18 cellular contexts compared by ENCODE assay signal in the genomic region with DNA sequence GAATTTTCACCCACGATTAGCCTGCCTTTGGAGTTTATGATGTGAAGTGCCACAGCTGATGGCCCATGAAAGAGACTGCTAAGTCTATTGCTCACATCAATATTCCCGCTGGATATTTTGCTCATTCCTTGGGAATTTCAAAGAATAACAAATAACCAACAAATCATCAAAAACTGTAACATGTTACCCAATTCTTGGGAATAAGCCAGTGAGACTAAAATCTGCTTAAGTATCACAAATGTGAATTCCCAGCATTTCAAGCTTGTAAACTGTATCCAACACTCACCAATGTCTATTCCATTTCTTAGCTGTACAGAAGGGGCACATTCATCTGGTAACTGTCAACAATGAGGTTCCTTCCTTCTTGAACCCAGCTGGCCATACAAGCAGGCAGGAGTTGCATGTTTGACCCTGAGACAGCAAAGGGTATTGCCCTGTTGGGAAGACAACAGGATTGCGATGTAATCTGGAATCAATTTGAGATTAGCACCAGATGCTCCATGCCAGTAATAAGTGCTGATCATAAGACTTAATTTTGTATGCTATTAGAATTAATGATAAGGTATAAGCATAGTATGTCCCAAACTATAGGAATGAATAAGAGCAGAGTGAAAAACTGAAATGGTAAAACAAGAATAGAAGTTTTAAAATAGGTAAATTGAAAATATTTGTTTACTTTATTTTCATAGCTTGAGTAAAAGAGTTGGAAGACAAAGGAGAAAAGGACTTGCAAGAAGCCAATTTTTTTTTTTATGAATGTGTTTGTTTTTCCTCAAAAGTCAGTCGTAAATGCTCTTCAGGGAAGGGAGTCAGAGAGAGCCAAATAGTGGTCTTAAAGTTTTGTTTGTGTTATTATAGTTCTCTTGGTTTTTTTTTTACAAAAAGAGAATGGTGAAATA. TPM values are rescaled to one million over a fixed set of nuclear protein-coding genes. Genes with fewer than 3 reads are reported as not detected.
DNase-seq lines count a peak whose midpoint lies in the region; ATAC-seq, FAIRE-seq and TF ChIP-seq lines count a peak whose summit lies in the region.
"Had no signal": no experiment of that assay in that cellular context is flagged by ENCODE, and none has a peak within 500 bp of the region (broad histone marks: within the 10 kb centered on the region; RNA-seq: fewer than 3 reads in every experiment).

No MANE protein-coding gene starts in this region.

- no peak for TF ChIP-seq POLR2A in sigmoid colon (IDR thresholded peaks at IDR 0.05)

- H3K36me3 ChIP-seq in sigmoid colon, result no peaks in the 10 kb centered on the region
- no peaks in the 10 kb centered on the region for H3K36me3 ChIP-seq in MM.1S (replicated peaks; ENCODE audit: insufficient read depth, low read length)
- H3K36me3 ChIP-seq: prostate gland, SJCRH30 had no signal

- no peaks in the 10 kb centered on the region for H3K4me1 ChIP-seq in sigmoid colon
- H3K4me1 ChIP-seq in MM.1S (ENCODE audit: low read length), result no peaks in the 10 kb centered on the region
- H3K4me1 ChIP-seq: prostate gland, SJCRH30 had no signal

- no peaks in the 10 kb centered on the region for H3F3A ChIP-seq in MM.1S (ENCODE audit: insufficient read depth, low read length)

- H3K4me2 ChIP-seq in MM.1S (ENCODE audit: low read depth, low read length), result no peak overlapping the region

- no peaks in the 10 kb centered on the region for H3K9me2 ChIP-seq in MM.1S (replicated peaks; ENCODE audit: insufficient read depth, low read length)

- H3K4me3 ChIP-seq in retinal pigment epithelial cell (ENCODE audit: low read length), result no peak overlapping the region
- no peak overlapping the region for H3K4me3 ChIP-seq in sigmoid colon
- no peak overlapping the region for H3K4me3 ChIP-seq in MM.1S (ENCODE audit: low read length)
- H3K4me3 ChIP-seq: prostate gland, SJCRH30 had no signal

- intact Hi-C loops in sigmoid colon (cut with DNase I) (no loop called here), left colon (cut with DNase I, micrococcal nuclease) (no loop called here)

- H3K79me2 ChIP-seq in MM.1S (ENCODE audit: low read length), result no peaks in the 10 kb centered on the region

- TF ChIP-seq CTCF in D721Med (IDR thresholded peaks at IDR 0.05; ENCODE audit: insufficient read depth, missing control alignments), result no peak
- no peak for TF ChIP-seq CTCF in retinal pigment epithelial cell (conservative IDR thresholded peaks at IDR 0.05; ENCODE audit: low read depth, low read length)
- TF ChIP-seq CTCF in sigmoid colon (IDR thresholded peaks at IDR 0.05), result no peak
- no peak for TF ChIP-seq CTCF in MM.1S (IDR thresholded peaks at IDR 0.05; ENCODE audit: low read length)

- H3K27ac ChIP-seq in sigmoid colon (peak overlapping the region in 2 of 4 donors; percentile 30 to 51), MM.1S (ENCODE audit: low read length) (no peak overlapping the region)
- H3K27ac ChIP-seq: prostate gland, SJCRH30 had no signal

- no peaks in the 10 kb centered on the region for H4K20me1 ChIP-seq in MM.1S (ENCODE audit: insufficient read depth, low read length)

- ATAC-seq in left colon, result no peak
- ATAC-seq: stimulated activated memory B cell treated with anti-CD40 and anti-IgM and Interleukin-4, amounts not matched to agents 10 μg/mL and 1 μg/mL and 100 μg/mL, for 72 hours had no signal

- H3K27me3 ChIP-seq in sigmoid colon, result no peaks in the 10 kb centered on the region
- H3K27me3 ChIP-seq in MM.1S (replicated peaks; ENCODE audit: insufficient read depth, low read length), result no peaks in the 10 kb centered on the region
- H3K27me3 ChIP-seq: SJCRH30 had no signal

- peak; percentile 76 for FAIRE-seq in D721Med (lab: Jason Lieb, UNC)
- FAIRE-seq: GM18507 had no signal

- H2AFZ ChIP-seq in MM.1S (ENCODE audit: low read length), result no peak overlapping the region

- no peak for TF ChIP-seq EP300 in sigmoid colon (IDR thresholded peaks at IDR 0.05)

- H3K9me3 ChIP-seq in sigmoid colon (no peaks in the 10 kb centered on the region), MM.1S (replicated peaks; ENCODE audit: insufficient read depth, low read length) (no peaks in the 10 kb centered on the region)
- H3K9me3 ChIP-seq: prostate gland, SJCRH30 had no signal

- 53 to 69% methylated on average over 4 of the region's 4 CpGs for WGBS in sigmoid colon, 2 donors

- H3K9ac ChIP-seq in MM.1S (ENCODE audit: low read length), result no peak overlapping the region

- no peak for DNase-seq in D721Med (ENCODE audit: insufficient read length, low spot score)
- DNase-seq in NCI-H82 treated with DMSO at 0.1 percent for 48 hours (lab: John Stamatoyannopoulos, UW; ENCODE audit: unreplicated experiment), result peak; percentile 55
- DNase-seq in fibroblast of peridontal ligament (ENCODE audit: extremely low read depth), result peak; percentile 98
- DNase-seq in retinal pigment epithelial cell (ENCODE audit: low read depth), result peak; percentile 31
- DNase-seq in sigmoid colon, result no peak
- DNase-seq in iPS-NIHi7 (ENCODE audit: extremely low spot score), result no peak
- DNase-seq in left colon, result no peak
- no peak for DNase-seq in MM.1S
- DNase-seq: activated CD8-positive, alpha-beta memory T cell treated with anti-CD3 and anti-CD28 coated beads for 24 hours; CD4-positive, CD25-positive, alpha-beta regulatory T cell; GDM1; midbrain; NCI-H2171 treated with DMSO at 0.1 percent for 48 hours; SJCRH30; stimulated activated CD4-positive, alpha-beta T cell treated with anti-CD3 and anti-CD28 coated beads, Interleukin-4, amount 100 ng/mL, for 24 hours had no signal

RNA-seq across cellular contexts. Expression of a gene that starts 58.8 kb away (rescaled TPM):
- 10 to 100 TPM in 3 of 4 donors, 1 to 10 TPM in 1; 1.6 to 17.4 (median 13.2) TPM for total RNA-seq in sigmoid colon
- polyA plus RNA-seq in sigmoid colon, result 10 to 100 TPM in 1 of 3 donors, 1 to 10 TPM in 1, under 1 TPM in 1; 0.69 to 10.8 (median 5.2) TPM
- total RNA-seq in left colon, result 1 to 10 TPM; 2.3 to 6.2 TPM
- total RNA-seq: CD4-positive, CD25-positive, alpha-beta regulatory T cell; SJCRH30 had no signal
- polyA plus RNA-seq: CD4-positive, CD25-positive, alpha-beta regulatory T cell had no signal

Comparison
In these comparisons a context has a peak if more than half of its experiments do, and no peak if none do; other contexts are left out.
1. DNase-seq: peak in NCI-H82 treated with DMSO at 0.1 percent for 48 hours (single experiment), fibroblast of peridontal ligament (single experiment) and retinal pigment epithelial cell (single experiment); none in D721Med (single experiment), sigmoid colon (single experiment), iPS-NIHi7 (single experiment), left colon (0 of 2) and MM.1S (single experiment).